In genomic region chr6:85468326-85468725, GRCh38 we compare ENCODE assay signal across 18 cellular contexts. TPM values are rescaled to one million over a fixed set of nuclear protein-coding genes. Genes with fewer than 3 reads are reported as not detected.
DNase-seq lines count a peak whose midpoint lies in the region; ATAC-seq, FAIRE-seq and TF ChIP-seq lines count a peak whose summit lies in the region.
"Had no signal": no experiment of that assay in that cellular context is flagged by ENCODE, and none has a peak within 500 bp of the region (broad histone marks: within the 10 kb centered on the region; RNA-seq: fewer than 3 reads in every experiment).

No MANE protein-coding gene starts in this region.

- H3K4me1 ChIP-seq in HepG2 (ENCODE audit: insufficient read depth, low read length): peaks cover 28% of the 10 kb centered on the region

- no peak overlapping the region for H3K27ac ChIP-seq in HepG2 (ENCODE audit: extremely low read length, insufficient read depth, low read length)

- no peaks in the 10 kb centered on the region for H3K27me3 ChIP-seq in HepG2 (ENCODE audit: control insufficient read depth in 1 of 2, insufficient read depth in 2 of 2, low read length in 2 of 2)

- no peaks in the 10 kb centered on the region for H3K9me3 ChIP-seq in HepG2 (ENCODE audit: low read length)

- peaks cover 2% of the 10 kb centered on the region for H3K27me3 Mint-ChIP-seq in activated T-helper 2 cell treated with anti-CD3 and anti-CD28 coated beads, Interferon-gamma antibody, Interleukin-2, Interleukin-4, amounts not matched to agents 10 μg/mL and 5 μg/mL and 100 μg/mL, durations not matched to agents 14 hours and 24 hours and 36 hours (ENCODE audit: low read depth)
- H3K27me3 Mint-ChIP-seq: stimulated activated naive CD8-positive, alpha-beta T cell treated with anti-CD3 and anti-CD28 coated beads, Interleukin-15, amount 100 ng/mL, for 72 hours had no signal

- TF ChIP-seq RAD21 in HepG2 (CRISPR knock-in tag; IDR thresholded peaks at IDR 0.05): no peak

- peaks cover 26% of the 10 kb centered on the region for H3K36me3 Mint-ChIP-seq in activated T-helper 2 cell treated with anti-CD3 and anti-CD28 coated beads, Interferon-gamma antibody, Interleukin-2, Interleukin-4, amounts not matched to agents 10 μg/mL and 5 μg/mL and 100 μg/mL, durations not matched to agents 14 hours and 24 hours and 36 hours (ENCODE audit: low read depth)
- H3K36me3 Mint-ChIP-seq: activated naive CD4-positive, alpha-beta T cell treated with anti-CD3 and anti-CD28 coated beads, Interleukin-2, amount 50 U/mL, for 72 hours had no signal

- FAIRE-seq in HepG2 (lab: Jason Lieb, UNC): no peak
- FAIRE-seq: urothelium cell line had no signal

- H3K9ac ChIP-seq in HepG2 (ENCODE audit: insufficient read depth, low read depth, low read length): no peak overlapping the region

- H3K36me3 ChIP-seq in HepG2 (replicated peaks in 1 of 2; ENCODE audit: control insufficient read depth in 1 of 2, insufficient read depth in 2 of 2, low read length in 2 of 2): no peaks in the 10 kb centered on the region; a peak in 1 of 5 replicates

- H3K9me3 Mint-ChIP-seq in activated T-helper 2 cell treated with anti-CD3 and anti-CD28 coated beads, Interferon-gamma antibody, Interleukin-2, Interleukin-4, amounts not matched to agents 10 μg/mL and 5 μg/mL and 100 μg/mL, durations not matched to agents 14 hours and 24 hours and 36 hours: no peaks in the 10 kb centered on the region
- H3K9me3 Mint-ChIP-seq: activated CD4-positive, alpha-beta T cell treated with anti-CD3 and anti-CD28 coated beads, Interleukin-2, amount 10 ng/mL, durations not matched to agents 7 days and 5 days; activated naive CD4-positive, alpha-beta T cell treated with anti-CD3 and anti-CD28 coated beads, Interleukin-2, amount 50 U/mL, for 72 hours; nephron progenitor cell; stimulated activated naive CD8-positive, alpha-beta T cell treated with anti-CD3 and anti-CD28 coated beads, Interleukin-15, amount 100 ng/mL, for 72 hours had no signal

- in situ Hi-C loops in HepG2 (cut with HindIII; ENCODE audit: extremely low pct_ligation_motif_present, low pct_unique_long_range_greater_than_20kb): no loop called here

- BruUV-seq in HepG2 (replicated peaks; lab: Mats Ljungman, UMichigan): no TSS peak

- H3K4me2 ChIP-seq in HepG2 (ENCODE audit: low read depth, low read length): no peak overlapping the region

- POLR2A ChIA-PET in HepG2 (lab: Yijun Ruan, JAX): interaction anchor here (0.8 to 1.4 kb wide), 2 partner anchors 19 to 36 kb away, joined by 3 read pairs; partner anchors contain the start of gene NT5E

- H3K27ac Mint-ChIP-seq in activated T-helper 2 cell treated with anti-CD3 and anti-CD28 coated beads, Interferon-gamma antibody, Interleukin-2, Interleukin-4, amounts not matched to agents 10 μg/mL and 5 μg/mL and 100 μg/mL, durations not matched to agents 14 hours and 24 hours and 36 hours: no peak overlapping the region
- H3K27ac Mint-ChIP-seq: activated CD4-positive, alpha-beta T cell treated with anti-CD3 and anti-CD28 coated beads, Interleukin-2, amount 10 ng/mL, durations not matched to agents 7 days and 5 days; activated naive CD4-positive, alpha-beta T cell treated with anti-CD3 and anti-CD28 coated beads, Interleukin-2, amount 50 U/mL, for 72 hours; nephron progenitor cell; stimulated activated naive CD8-positive, alpha-beta T cell treated with anti-CD3 and anti-CD28 coated beads, Interleukin-15, amount 100 ng/mL, for 72 hours had no signal

- H3K4me3 ChIP-seq in AG10803 (ENCODE audit: low read length) (no peak overlapping the region), cardiac fibroblast (replicated peaks in 1 of 2; ENCODE audit: low read depth in 2 of 2, low read length in 2 of 2) (no peak overlapping the region), HepG2 (replicated peaks in 1 of 3; ENCODE audit: insufficient read depth in 1 of 3, low read depth in 2 of 3, low read length in 3 of 3) (no peak overlapping the region)

- H3K4me1 Mint-ChIP-seq in activated T-helper 2 cell treated with anti-CD3 and anti-CD28 coated beads, Interferon-gamma antibody, Interleukin-2, Interleukin-4, amounts not matched to agents 10 μg/mL and 5 μg/mL and 100 μg/mL, durations not matched to agents 14 hours and 24 hours and 36 hours (ENCODE audit: low read depth): peaks cover 33% of the 10 kb centered on the region
- H3K4me1 Mint-ChIP-seq: nephron progenitor cell had no signal

- no peaks in the 10 kb centered on the region for H3K79me2 ChIP-seq in HepG2 (ENCODE audit: insufficient read depth, low read length)

- no peaks in the 10 kb centered on the region for H4K20me1 ChIP-seq in HepG2 (ENCODE audit: insufficient read depth, low read length)

- intact Hi-C loops in HepG2 (cut with micrococcal nuclease; ENCODE audit: unreplicated experiment): no loop called here
- intact Hi-C loops in activated T-helper 2 cell treated with anti-CD3 and anti-CD28 coated beads, Interferon-gamma antibody, Interleukin-2, Interleukin-4, amounts not matched to agents 10 μg/mL and 5 μg/mL and 100 μg/mL, durations not matched to agents 14 hours and 24 hours and 36 hours (cut with micrococcal nuclease): no loop called here

- H2AFZ ChIP-seq in HepG2 (ENCODE audit: low read length): no peak overlapping the region

- TF ChIP-seq CTCF in AG10803 (conservative IDR thresholded peaks at IDR 0.05; ENCODE audit: low read length): no peak
- TF ChIP-seq CTCF in cardiac fibroblast (IDR thresholded peaks at IDR 0.05; ENCODE audit: low read depth, low read length): no peak
- no peak for TF ChIP-seq CTCF in HepG2 (CRISPR knock-in tag; IDR thresholded peaks at IDR 0.05)

- ATAC-seq in HepG2: peak; percentile 23; the same call in 1 of the 3 replicates
- ATAC-seq: activated naive CD4-positive, alpha-beta T cell treated with anti-CD3 and anti-CD28 coated beads, Interleukin-2, amount 50 U/mL, for 72 hours; stimulated activated naive CD8-positive, alpha-beta T cell treated with anti-CD3 and anti-CD28 coated beads, Interleukin-15, amount 100 ng/mL, for 72 hours had no signal

- no peak for TF ChIP-seq POLR2A in HepG2 (IDR thresholded peaks at IDR 0.05; ENCODE audit: insufficient read depth in 1 of 2, low read depth in 2 of 2, low read length in 2 of 2)

- TF ChIP-seq EP300 in HepG2 (IDR thresholded peaks at IDR 0.05; ENCODE audit: low read depth in 2 of 2, low read length in 2 of 2): no peak
- no peak for TF ChIP-seq EP300 in HepG2 (CRISPR knock-in tag; IDR thresholded peaks at IDR 0.05; ENCODE audit: borderline replicate concordance)

- DNase-seq in AG10803 (ENCODE audit: low read depth) (peak; percentile 52), LHCN-M2 (ENCODE audit: low read depth) (peak; percentile 53), cardiac fibroblast (ENCODE audit: low read depth in 2 of 2) (peak; percentile 56 to 64), HepG2 (ENCODE audit: low spot score) (peak; percentile 28), D341Med (ENCODE audit: low spot score) (no peak), AG08396 (ENCODE audit: low spot score) (no peak), SK-N-DZ (ENCODE audit: low spot score) (no peak)
- DNase-seq in activated T-helper 2 cell treated with anti-CD3 and anti-CD28 coated beads, Interferon-gamma antibody, Interleukin-2, Interleukin-4, amounts not matched to agents 10 μg/mL and 5 μg/mL and 100 μg/mL, durations not matched to agents 14 hours and 24 hours and 36 hours (ENCODE audit: low spot score): no peak
- DNase-seq: activated CD4-positive, alpha-beta T cell treated with anti-CD3 and anti-CD28 coated beads, Interleukin-2, amount 10 ng/mL, durations not matched to agents 7 days and 5 days; activated T-cell treated with anti-CD3 and anti-CD28 coated beads for 4 hours; caudate nucleus; NCI-H1694; NCI-H510A; nephron progenitor cell; SIG-M5; stimulated activated naive CD8-positive, alpha-beta T cell treated with anti-CD3 and anti-CD28 coated beads, Interleukin-15, amount 100 ng/mL, for 72 hours had no signal

- CTCF ChIA-PET in HepG2 (lab: Yijun Ruan, JAX; ENCODE audit: low intra/inter-chr PET ratio, low total read pairs): no interaction called here

- no peak overlapping the region for H3K4me3 Mint-ChIP-seq in activated T-helper 2 cell treated with anti-CD3 and anti-CD28 coated beads, Interferon-gamma antibody, Interleukin-2, Interleukin-4, amounts not matched to agents 10 μg/mL and 5 μg/mL and 100 μg/mL, durations not matched to agents 14 hours and 24 hours and 36 hours (ENCODE audit: low read depth)
- H3K4me3 Mint-ChIP-seq: activated CD4-positive, alpha-beta T cell treated with anti-CD3 and anti-CD28 coated beads, Interleukin-2, amount 10 ng/mL, durations not matched to agents 7 days and 5 days; nephron progenitor cell; stimulated activated naive CD8-positive, alpha-beta T cell treated with anti-CD3 and anti-CD28 coated beads, Interleukin-15, amount 100 ng/mL, for 72 hours had no signal

RNA-seq across cellular contexts. Expression of gene NT5E, which starts 18.4 kb away (rescaled TPM):
- total RNA-seq in LHCN-M2 (2014; rRNA removed): 762 and 846 TPM in 2 replicates
- polyA plus RNA-seq in LHCN-M2 (2012): 193 TPM
- 6.4 and 9.5 TPM in 2 replicates for total RNA-seq in HepG2 (2016; rRNA removed; fragmentation: Illumina TruSeq; extraction: Trizol)
- 2.7 and 3.2 TPM in 2 replicates for total RNA-seq in HepG2 (2016; cell fraction: cytosol; rRNA removed; fragmentation: Illumina TruSeq; extraction: Trizol; ENCODE audit: low read depth)
- total RNA-seq in HepG2 (2016; cell fraction: insoluble cytoplasmic fraction; rRNA removed; fragmentation: Illumina TruSeq; extraction: Trizol): 6.5 and 9.4 TPM in 2 replicates
- 4.5 and 4.6 TPM in 2 replicates for total RNA-seq in HepG2 (2016; cell fraction: membrane; rRNA removed; fragmentation: Illumina TruSeq; extraction: Trizol)
- 11.7 and 12.4 TPM in 2 replicates for total RNA-seq in HepG2 (2016; cell fraction: nucleus; rRNA removed; fragmentation: Illumina TruSeq; extraction: Trizol)
- polyA plus RNA-seq in HepG2 (2011; rRNA removed): 33.0 and 40.6 TPM in 2 replicates
- 28.1 and 33.2 TPM in 2 replicates for polyA plus RNA-seq in HepG2 (2011; cell fraction: cytosol; rRNA removed)
- polyA plus RNA-seq in HepG2 (2011; cell fraction: nucleus; rRNA removed): 38.4 and 39.5 TPM in 2 replicates
- 41.1 and 41.9 TPM in 2 replicates for polyA plus RNA-seq in HepG2 (2012)
- 1.8 and 3.1 TPM in 2 replicates for polyA plus RNA-seq in HepG2 (2016; cell fraction: cytosol; fragmentation: Illumina TruSeq; extraction: Trizol; ENCODE audit: low read depth)
- polyA plus RNA-seq in HepG2 (2016; cell fraction: insoluble cytoplasmic fraction; fragmentation: Illumina TruSeq; extraction: Trizol; ENCODE audit: low read depth): 5.9 and 6.0 TPM in 2 replicates
- 3.5 and 3.7 TPM in 2 replicates for polyA plus RNA-seq in HepG2 (2016; cell fraction: membrane; fragmentation: Illumina TruSeq; extraction: Trizol; ENCODE audit: low read depth)
- 12.7 and 12.8 TPM in 2 replicates for polyA plus RNA-seq in HepG2 (2016; cell fraction: nucleus; fragmentation: Illumina TruSeq; extraction: Trizol; ENCODE audit: insufficient read depth, low read depth)
- 4.8 and 51.2 TPM in 2 replicates for polyA minus RNA-seq in HepG2 (2011; rRNA and poly(A)+ RNA removed; ENCODE audit: low replicate concordance)
- polyA minus RNA-seq in HepG2 (2011; cell fraction: cytosol; rRNA and poly(A)+ RNA removed): 40.8 and 61.8 TPM in 2 replicates
- polyA minus RNA-seq in HepG2 (2011; cell fraction: nucleus; rRNA and poly(A)+ RNA removed): 27.0 and 35.1 TPM in 2 replicates
- 15.4 and 16.4 TPM in 2 replicates for total RNA-seq in activated T-helper 2 cell treated with anti-CD3 and anti-CD28 coated beads, Interferon-gamma antibody, Interleukin-2, Interleukin-4, amounts not matched to agents 10 μg/mL and 5 μg/mL and 100 μg/mL, durations not matched to agents 14 hours and 24 hours and 36 hours
- 1.1 and 3.6 TPM in 2 replicates for polyA plus RNA-seq in SK-N-DZ (2014; cell fraction: cytosol; rRNA removed)
- polyA plus RNA-seq in SK-N-DZ (2014; cell fraction: nucleus; rRNA removed): 2.9 and 5.1 TPM in 2 replicates

Comparison
In these comparisons a context has a peak if more than half of its experiments do, and no peak if none do; other contexts are left out.
1. DNase-seq: peak in AG10803 (single experiment), LHCN-M2 (single experiment), cardiac fibroblast (2 of 2) and HepG2 (single experiment); none in activated T-helper 2 cell treated with anti-CD3 and anti-CD28 coated beads, Interferon-gamma antibody, Interleukin-2, Interleukin-4, amounts not matched to agents 10 μg/mL and 5 μg/mL and 100 μg/mL, durations not matched to agents 14 hours and 24 hours and 36 hours (single experiment), D341Med (single experiment), AG08396 (single experiment) and SK-N-DZ (single experiment).
2. RNA of gene NT5E, which starts 18.4 kb away (total RNA-seq): 762 to 846 TPM in LHCN-M2; 15.4 to 16.4 TPM in activated T-helper 2 cell treated with anti-CD3 and anti-CD28 coated beads, Interferon-gamma antibody, Interleukin-2, Interleukin-4, amounts not matched to agents 10 μg/mL and 5 μg/mL and 100 μg/mL, durations not matched to agents 14 hours and 24 hours and 36 hours and 2.7 to 12.4 TPM in HepG2; every median in the first group is over 10 times any median in the second.